In the genomic region with DNA sequence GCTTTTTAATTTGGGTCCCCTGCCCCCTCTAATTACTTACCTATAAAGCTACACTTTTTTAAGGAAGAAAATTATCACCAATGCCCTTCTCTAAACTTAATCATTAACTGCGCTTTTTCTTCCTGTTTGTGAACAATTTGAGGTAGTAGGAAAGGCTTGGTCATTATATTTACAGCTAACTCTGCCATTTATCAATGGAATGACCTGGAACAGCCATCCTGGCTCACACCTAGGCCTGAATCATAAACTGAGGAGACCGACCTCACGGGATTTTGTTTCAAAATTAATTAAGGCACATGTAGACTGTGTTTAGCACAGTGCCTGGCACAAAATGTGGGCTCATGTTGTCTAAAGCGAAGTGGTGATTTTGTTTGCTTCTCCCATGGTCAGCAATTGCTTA, we compare ENCODE assay signal across 36 cellular contexts. TPM values are rescaled to one million over a fixed set of nuclear protein-coding genes. Genes with fewer than 3 reads are reported as not detected.
"Had no signal": no experiment of that assay in that cellular context is flagged by ENCODE, and none has a peak within 500 bp of the region (broad histone marks: within the 10 kb centered on the region; RNA-seq: fewer than 3 reads in every experiment).

No MANE protein-coding gene starts in this region.

- H3K36me3 ChIP-seq: adrenal gland, brain microvascular endothelial cell, breast epithelium had no signal

- H3K27ac ChIP-seq: adrenal gland, brain microvascular endothelial cell, breast epithelium, VCaP had no signal

- H3K9me3 ChIP-seq: adrenal gland, body of pancreas, breast epithelium had no signal

- H3K4me3 ChIP-seq: adrenal gland, body of pancreas, breast epithelium had no signal

- ATAC-seq: activated CD8-positive, alpha-beta T cell treated with anti-CD3 and anti-CD28 coated beads for 36 hours; activated naive CD4-positive, alpha-beta T cell treated with anti-CD3 and anti-CD28 coated beads, Interleukin-2, amount 50 U/mL, for 72 hours; activated T-cell treated with anti-CD3 and anti-CD28 coated beads, Interleukin-2, amount 50 U/mL, for 4 hours; activated T-cell treated with anti-CD3 and anti-CD28 coated beads, Interleukin-2, amount 50 U/mL, for 72 hours; activated T-helper 17 cell treated with anti-CD3 and anti-CD28 coated beads, Interleukin-2, amount 50 U/mL, for 72 hours; body of pancreas had no signal

- H3K27me3 ChIP-seq: adrenal gland, body of pancreas, brain microvascular endothelial cell, breast epithelium had no signal

- FAIRE-seq: astrocyte, TTC549 had no signal

- DNase-seq: activated B cell treated with CpG ODN at 0.5 μM for 24 hours; activated CD4-positive, alpha-beta memory T cell treated with anti-CD3 and anti-CD28 coated beads for 36 hours; activated CD4-positive, alpha-beta T cell treated with anti-CD3 and anti-CD28 coated beads for 4 hours; activated CD4-positive, alpha-beta T cell treated with anti-CD3 and anti-CD28 coated beads, Interleukin-2, amount 10 ng/mL, durations not matched to agents 24 days and 14 days; activated CD4-positive, alpha-beta T cell treated with anti-CD3 and anti-CD28 coated beads, Interleukin-2, amount 50 U/mL, for 1 hour; activated CD4-positive, alpha-beta T cell treated with anti-CD3 and anti-CD28 coated beads, Interleukin-2, amount 50 U/mL, for 4 hours; activated CD4-positive, CD25-positive, alpha-beta regulatory T cell treated with anti-CD3 and anti-CD28 coated beads, Interleukin-2, amount 50 U/mL, for 72 hours; activated CD8-positive, alpha-beta memory T cell treated with anti-CD3 and anti-CD28 coated beads, Interleukin-2, amount 50 U/mL, for 4 hours; activated CD8-positive, alpha-beta T cell treated with anti-CD3 and anti-CD28 coated beads for 36 hours; activated effector memory CD4-positive, alpha-beta T cell treated with anti-CD3 and anti-CD28 coated beads, Interleukin-2, amount 50 U/mL, for 16 hours; activated gamma-delta T cell treated with Interleukin-2 at 50 U/mL for 16 hours; activated naive CD4-positive, alpha-beta T cell; activated naive CD4-positive, alpha-beta T cell treated with anti-CD3 and anti-CD28 coated beads for 36 hours; activated naive CD4-positive, alpha-beta T cell treated with anti-CD3 and anti-CD28 coated beads, Interleukin-2, amount 50 U/mL, for 16 hours; activated naive CD8-positive, alpha-beta T cell treated with anti-CD3 and anti-CD28 coated beads for 36 hours; activated T-cell treated with anti-CD3 and anti-CD28 coated beads for 4 hours; activated T-cell treated with anti-CD3 and anti-CD28 coated beads, Interleukin-2, amount 50 U/mL, for 1 hour; activated T-cell treated with anti-CD3 and anti-CD28 coated beads, Interleukin-2, amount 50 U/mL, for 4 hours; activated T-cell treated with anti-CD3 and anti-CD28 coated beads, Interleukin-2, amount 50 U/mL, for 72 hours; adrenal gland; amniotic stem cell; aorta; brain microvascular endothelial cell; central memory CD4-positive, alpha-beta T cell; T-helper 1 cell; T-helper 2 cell; T-helper 9 cell had no signal

- H3K4me1 ChIP-seq: adrenal gland, breast epithelium had no signal

RNA-seq across cellular contexts. Expression of a gene that starts 15.4 kb away (rescaled TPM):
- total RNA-seq: activated CD4-positive, alpha-beta memory T cell treated with anti-CD3 and anti-CD28 coated beads for 36 hours; activated CD4-positive, alpha-beta T cell treated with anti-CD3 and anti-CD28 coated beads, Interleukin-2, amount 10 ng/mL, durations not matched to agents 24 days and 14 days; activated CD8-positive, alpha-beta T cell treated with anti-CD3 and anti-CD28 coated beads for 36 hours; activated naive CD4-positive, alpha-beta T cell treated with anti-CD3 and anti-CD28 coated beads for 36 hours; activated naive CD4-positive, alpha-beta T cell treated with anti-CD3 and anti-CD28 coated beads, Interleukin-2, amount 50 U/mL, for 72 hours; activated T-cell treated with anti-CD3 and anti-CD28 coated beads, Interleukin-2, amount 50 U/mL, for 4 hours; activated T-helper 1 cell treated with anti-CD3 and anti-CD28 coated beads, Interleukin-12 subunit alpha, Interleukin-12 subunit beta, Interleukin-2, Interleukin-4 antibody, amounts not matched to agents 30 ng/mL and 10 ng/mL and 1 ng/mL, durations not matched to agents 14 hours and 24 hours and 36 hours; activated T-helper 17 cell treated with anti-CD3 and anti-CD28 coated beads, Interleukin-2, amount 50 U/mL, for 72 hours; aorta; astrocyte; body of pancreas; cardiac septum had no signal
